ENCODE assay signal across 16 cellular contexts in genomic region chr7:144283716-144284115, GRCh38. TPM values are rescaled to one million over a fixed set of nuclear protein-coding genes. Genes with fewer than 3 reads are reported as not detected.
DNase-seq lines count a peak whose midpoint lies in the region; ATAC-seq, FAIRE-seq and TF ChIP-seq lines count a peak whose summit lies in the region.
"Not testable (repeated sequence)": the region's sequence is repeated elsewhere in the genome, so short reads cannot be mapped to it uniquely, and the experiment has no call there.
"Had no signal": no experiment of that assay in that cellular context is flagged by ENCODE, and none has a peak within 500 bp of the region (broad histone marks: within the 10 kb centered on the region; RNA-seq: fewer than 3 reads in every experiment).

No MANE protein-coding gene starts in this region.

- not testable (repeated sequence) for TF ChIP-seq CTCF in GM23338 (conservative IDR thresholded peaks at IDR 0.05; ENCODE audit: low read depth in 2 of 2); PC-3 (conservative IDR thresholded peaks at IDR 0.05; ENCODE audit: low read depth, low read length); GM12878 (IDR thresholded peaks at IDR 0.05 in 2 of 3, conservative IDR thresholded peaks at IDR 0.05 in 1 of 3; ENCODE audit: control insufficient read depth in 2 of 3, extremely low read depth in 1 of 3, insufficient read depth in 1 of 3, low read depth in 3 of 3, low read length in 3 of 3); foreskin keratinocyte (conservative IDR thresholded peaks at IDR 0.05); HepG2 (CRISPR knock-in tag; IDR thresholded peaks at IDR 0.05); upper lobe of right lung (IDR thresholded peaks at IDR 0.05)

- H3K4me1 Mint-ChIP-seq in GM23338, result not testable (repeated sequence)

- in situ Hi-C loops in GM12878 (cut with MboI); HepG2 (cut with HindIII; ENCODE audit: extremely low pct_ligation_motif_present, low pct_unique_long_range_greater_than_20kb): not testable (repeated sequence)

- not testable (repeated sequence) for FAIRE-seq in GM12878 (lab: Jason Lieb, UNC); HepG2 (lab: Jason Lieb, UNC)

- not testable (repeated sequence) for H3F3A ChIP-seq in GM23338 (replicated peaks; ENCODE audit: low read depth); PC-3 (ENCODE audit: low read length, unreplicated experiment)

- not testable (repeated sequence) for H3K9ac ChIP-seq in PC-3 (ENCODE audit: low read length); GM12878 (ENCODE audit: control insufficient read depth, insufficient read depth, low read length); HepG2 (ENCODE audit: insufficient read depth, low read depth, low read length)

- not testable (repeated sequence) for H3K36me3 ChIP-seq in GM23338 (ENCODE audit: insufficient read depth); PC-3 (ENCODE audit: low read depth, low read length); GM12878 (ENCODE audit: control insufficient read depth in 2 of 2, insufficient read depth in 2 of 2, low read length in 1 of 2); HepG2 (replicated peaks in 1 of 2; ENCODE audit: control insufficient read depth in 1 of 2, insufficient read depth in 2 of 2, low read length in 2 of 2); upper lobe of right lung

- POLR2A ChIA-PET in PC-3 (lab: Charles Lee; ENCODE audit: unreplicated experiment); GM12878 (lab: Charles Lee); HepG2 (lab: Yijun Ruan, JAX): not testable (repeated sequence)

- DNase-seq in GM23338 (ENCODE audit: low spot score); PC-3; GM12878 (ENCODE audit: low read depth, low spot score); foreskin keratinocyte; HepG2 (ENCODE audit: low spot score); sciatic nerve (ENCODE audit: low spot score); upper lobe of right lung: not testable (repeated sequence)

- not testable (repeated sequence) for H3K9me3 Mint-ChIP-seq in GM23338

- no CpG with 5 or more reads among the region's 6 CpGs for WGBS in GM12878 (ENCODE audit: insufficient coverage, insufficient replicate concordance, low lambda C conversion rate, missing lambda C conversion rate)
- WGBS in HepG2 (ENCODE audit: low lambda C conversion rate), result no CpG with 5 or more reads among the region's 6 CpGs

- RAD21 ChIA-PET in GM12878 (lab: Charles Lee; ENCODE audit: unreplicated experiment), result not testable (repeated sequence)

- H3K9me2 ChIP-seq in GM23338 (ENCODE audit: insufficient read depth); PC-3 (replicated peaks; ENCODE audit: low read length): not testable (repeated sequence)

- H3K79me2 ChIP-seq in GM23338 (replicated peaks; ENCODE audit: insufficient read depth); PC-3 (ENCODE audit: low read length); GM12878 (ENCODE audit: control insufficient read depth, insufficient read depth, low read length); HepG2 (ENCODE audit: insufficient read depth, low read length): not testable (repeated sequence)

- ATAC-seq in GM23338 (peak; percentile 79), PC-3 (peak; percentile 51), SK-N-SH treated with all-trans-retinoic acid at 6 μM for 48 hours (peak; percentile 33; the same call in 2 of the 3 replicates), GM12878 (peak; percentile 38), foreskin keratinocyte (peak; percentile 7), HepG2 (peak; percentile 81), sciatic nerve (peak; percentile 8), upper lobe of right lung (peak; percentile 9)

- not testable (repeated sequence) for H4K20me1 ChIP-seq in GM23338 (replicated peaks; ENCODE audit: insufficient read depth); PC-3 (ENCODE audit: low read length); GM12878 (ENCODE audit: control insufficient read depth, insufficient read depth); HepG2 (ENCODE audit: insufficient read depth, low read length)

- H2AFZ ChIP-seq in GM23338; PC-3 (ENCODE audit: low read length); GM12878 (ENCODE audit: control insufficient read depth, low read depth, low read length); HepG2 (ENCODE audit: low read length): not testable (repeated sequence)

- CTCF ChIA-PET in PC-3 (lab: Charles Lee); GM12878 (lab: Yijun Ruan, JAX); HepG2 (lab: Yijun Ruan, JAX; ENCODE audit: low intra/inter-chr PET ratio, low total read pairs): not testable (repeated sequence)

- SMC1A ChIA-PET in GM12878 (lab: Charles Lee; ENCODE audit: uncharacterized antibody, unreplicated experiment), result not testable (repeated sequence)

- not testable (repeated sequence) for H3K4me3 Mint-ChIP-seq in GM23338

- TF ChIP-seq POLR2A in GM12878 (IDR thresholded peaks at IDR 0.05; ENCODE audit: low read depth, low read length); HepG2 (IDR thresholded peaks at IDR 0.05; ENCODE audit: insufficient read depth in 1 of 2, low read depth in 2 of 2, low read length in 2 of 2): not testable (repeated sequence)

- not testable (repeated sequence) for H3K36me3 Mint-ChIP-seq in GM23338 (ENCODE audit: low read depth)

- not testable (repeated sequence) for BruUV-seq in PC-3 (replicated peaks; lab: Mats Ljungman, UMichigan); GM12878 (replicated peaks; lab: Mats Ljungman, UMichigan); HepG2 (replicated peaks; lab: Mats Ljungman, UMichigan)

- H3K4me3 ChIP-seq in GM23338; PC-3 (ENCODE audit: low read length); GM12878; HepG2 (replicated peaks in 1 of 3; ENCODE audit: insufficient read depth in 1 of 3, low read depth in 2 of 3, low read length in 3 of 3); upper lobe of right lung: not testable (repeated sequence)

- H3K27me3 Mint-ChIP-seq in GM23338 (ENCODE audit: insufficient read depth, low read depth, poor library complexity), result not testable (repeated sequence)

- TF ChIP-seq RAD21 in GM12878 (IDR thresholded peaks at IDR 0.05; ENCODE audit: insufficient read depth, low read depth, low read length); HepG2 (CRISPR knock-in tag; IDR thresholded peaks at IDR 0.05): not testable (repeated sequence)

- not testable (repeated sequence) for H3K27ac Mint-ChIP-seq in GM23338

- not testable (repeated sequence) for H3K27ac ChIP-seq in GM23338 (ENCODE audit: low read depth); PC-3 (ENCODE audit: low read length); GM12878 (ENCODE audit: control insufficient read depth, insufficient read depth); foreskin keratinocyte; HepG2 (ENCODE audit: extremely low read length, insufficient read depth, low read length); upper lobe of right lung

- not testable (repeated sequence) for H3K4me1 ChIP-seq in GM23338 (ENCODE audit: insufficient read depth); PC-3 (ENCODE audit: insufficient read depth, low read length); GM12878 (ENCODE audit: control insufficient read depth, insufficient read depth, low read length); foreskin keratinocyte; HepG2 (ENCODE audit: insufficient read depth, low read length); upper lobe of right lung

- not testable (repeated sequence) for H3K27me3 ChIP-seq in GM23338 (ENCODE audit: insufficient read depth); PC-3 (ENCODE audit: low read length); GM12878 (replicated peaks in 1 of 2; ENCODE audit: control insufficient read depth in 2 of 2, insufficient read depth in 2 of 2, low read length in 1 of 2); foreskin keratinocyte; HepG2 (ENCODE audit: control insufficient read depth in 1 of 2, insufficient read depth in 2 of 2, low read length in 2 of 2); upper lobe of right lung

- H3K4me2 ChIP-seq in GM23338; PC-3 (ENCODE audit: low read length); GM12878 (ENCODE audit: control insufficient read depth, insufficient read depth); HepG2 (ENCODE audit: low read depth, low read length): not testable (repeated sequence)

- not testable (repeated sequence) for H3K9me3 ChIP-seq in PC-3 (ENCODE audit: low read length); GM12878 (replicated peaks; ENCODE audit: control insufficient read depth, insufficient read depth, low read length); HepG2 (ENCODE audit: low read length); upper lobe of right lung

- intact Hi-C loops in PC-3 (cut with micrococcal nuclease); GM12878 (cut with micrococcal nuclease; ENCODE audit: unreplicated experiment); HepG2 (cut with micrococcal nuclease; ENCODE audit: unreplicated experiment); sciatic nerve (cut with DNase I); upper lobe of right lung (cut with DNase I): not testable (repeated sequence)

- not testable (repeated sequence) for TF ChIP-seq EP300 in GM12878 (IDR thresholded peaks at IDR 0.05; ENCODE audit: borderline replicate concordance in 1 of 2, control insufficient read depth in 1 of 2, low read depth in 2 of 2, low read length in 2 of 2); HepG2 (IDR thresholded peaks at IDR 0.05; ENCODE audit: low read depth in 2 of 2, low read length in 2 of 2); HepG2 (CRISPR knock-in tag; IDR thresholded peaks at IDR 0.05; ENCODE audit: borderline replicate concordance)

RNA-seq across cellular contexts. Expression of gene CTAGE8, which starts 14.6 kb away (rescaled TPM):
- total RNA-seq in GM23338 (2014; rRNA removed; shearing (Covaris generic)), result 0.52 and 1.4 TPM in 2 replicates
- polyA plus RNA-seq in GM23338 (2016; fragmentation: Nextera tagmentation; extraction: Ambion mirVana) (1.3 and 3.1 TPM in 2 replicates), GM12878 (2011; rRNA removed) (0.69 and 1.4 TPM in 2 replicates), GM12878 (2014; fragmentation: Illumina TruSeq; extraction: Trizol) (1.1 and 1.5 TPM in 2 replicates), GM12878 (2014; fragmentation: Nextera tagmentation; extraction: Ambion mirVana) (under 1 TPM; 0.39 to 0.64 TPM), GM12878 (2014; rRNA removed) (0.34 and 1.1 TPM in 2 replicates), GM12878 (2016; fragmentation: Nextera tagmentation; extraction: Ambion mirVana) (under 1 TPM; 0.09 to 0.38 TPM), foreskin keratinocyte (2.1 and 3.3 TPM in 2 replicates), HepG2 (2011; rRNA removed) (not detected in 2 replicates)
- total RNA-seq in PC-3 (2014; rRNA removed) (0.69 and 1.2 TPM in 2 replicates), GM12878 (2014; rRNA removed) (0.44 and 0.62 TPM in 2 replicates), GM12878 (2014; rRNA removed; fragmentation: Illumina TruSeq; extraction: Trizol) (1.1 and 1.4 TPM in 2 replicates), GM12878 (2021) (0.67 and 1.4 TPM in 2 replicates), foreskin keratinocyte (4.7 and 5.1 TPM in 2 replicates), HepG2 (2016; rRNA removed; fragmentation: Illumina TruSeq; extraction: Trizol) (not detected in 2 replicates), sciatic nerve (1.2 TPM), upper lobe of right lung (4.9 TPM)
- 4.9 and 5.1 TPM in 2 replicates for total RNA-seq in GM12878 (2013; cell fraction: nucleolus; rRNA removed)
- polyA plus RNA-seq in GM12878 (2011; ENCODE audit: low read depth), result 0.30 TPM
- polyA plus RNA-seq in GM12878 (2011; cell fraction: cytosol; rRNA removed), result 0.30 and 0.40 TPM in 2 replicates
- 2.5 and 2.9 TPM in 2 replicates for polyA plus RNA-seq in GM12878 (2011; cell fraction: nucleus; rRNA removed)
- polyA plus RNA-seq in GM12878 (2012), result 0.41 and 0.81 TPM in 2 replicates
- polyA minus RNA-seq in GM12878 (2011; rRNA and poly(A)+ RNA removed), result 0.67 TPM in 1 of 2 replicates, not detected in the other
- polyA minus RNA-seq in GM12878 (2011; cell fraction: cytosol; rRNA and poly(A)+ RNA removed), result not detected in 2 replicates
- 0.73 and 0.96 TPM in 2 replicates for polyA minus RNA-seq in GM12878 (2011; cell fraction: nucleus; rRNA and poly(A)+ RNA removed)
- total RNA-seq in HepG2 (2016; cell fraction: cytosol; rRNA removed; fragmentation: Illumina TruSeq; extraction: Trizol; ENCODE audit: low read depth), result not detected in 2 replicates
- not detected in 2 replicates for total RNA-seq in HepG2 (2016; cell fraction: insoluble cytoplasmic fraction; rRNA removed; fragmentation: Illumina TruSeq; extraction: Trizol)
- not detected in 2 replicates for total RNA-seq in HepG2 (2016; cell fraction: membrane; rRNA removed; fragmentation: Illumina TruSeq; extraction: Trizol)
- total RNA-seq in HepG2 (2016; cell fraction: nucleus; rRNA removed; fragmentation: Illumina TruSeq; extraction: Trizol), result not detected in 2 replicates
- polyA plus RNA-seq in HepG2 (2011; cell fraction: cytosol; rRNA removed), result not detected in 2 replicates
- polyA plus RNA-seq in HepG2 (2011; cell fraction: nucleus; rRNA removed), result not detected in 2 replicates
- polyA plus RNA-seq in HepG2 (2012), result not detected in 2 replicates
- not detected in 2 replicates for polyA plus RNA-seq in HepG2 (2016; cell fraction: cytosol; fragmentation: Illumina TruSeq; extraction: Trizol; ENCODE audit: low read depth)
- not detected in 2 replicates for polyA plus RNA-seq in HepG2 (2016; cell fraction: insoluble cytoplasmic fraction; fragmentation: Illumina TruSeq; extraction: Trizol; ENCODE audit: low read depth)
- not detected in 2 replicates for polyA plus RNA-seq in HepG2 (2016; cell fraction: membrane; fragmentation: Illumina TruSeq; extraction: Trizol; ENCODE audit: low read depth)
- not detected in 2 replicates for polyA plus RNA-seq in HepG2 (2016; cell fraction: nucleus; fragmentation: Illumina TruSeq; extraction: Trizol; ENCODE audit: insufficient read depth, low read depth)
- polyA minus RNA-seq in HepG2 (2011; rRNA and poly(A)+ RNA removed; ENCODE audit: low replicate concordance), result 0.47 TPM in 1 of 2 replicates, not detected in the other
- polyA minus RNA-seq in HepG2 (2011; cell fraction: cytosol; rRNA and poly(A)+ RNA removed), result not detected in 2 replicates
- polyA minus RNA-seq in HepG2 (2011; cell fraction: nucleus; rRNA and poly(A)+ RNA removed), result not detected in 2 replicates
- total RNA-seq: A172 had no signal

RNA-seq across cellular contexts. Expression of gene OR2A7, which starts 19.1 kb away (rescaled TPM):
- 1.6 and 2.2 TPM in 2 replicates for total RNA-seq in GM23338 (2014; rRNA removed; shearing (Covaris generic))
- polyA plus RNA-seq in GM23338 (2016; fragmentation: Nextera tagmentation; extraction: Ambion mirVana) (1.7 and 3.2 TPM in 2 replicates), GM12878 (2011; rRNA removed) (0.84 and 1.1 TPM in 2 replicates), GM12878 (2014; fragmentation: Illumina TruSeq; extraction: Trizol) (2.0 and 2.3 TPM in 2 replicates), GM12878 (2014; fragmentation: Nextera tagmentation; extraction: Ambion mirVana) (under 1 TPM; 0.37 to 0.55 TPM), GM12878 (2014; rRNA removed) (0.76 and 0.95 TPM in 2 replicates), GM12878 (2016; fragmentation: Nextera tagmentation; extraction: Ambion mirVana) (under 1 TPM; 0.34 to 0.72 TPM), foreskin keratinocyte (1.0 and 2.5 TPM in 2 replicates), HepG2 (2011; rRNA removed) (not detected in 2 replicates)
- total RNA-seq in PC-3 (2014; rRNA removed) (0.69 TPM in 2 replicates), GM12878 (2014; rRNA removed) (0.96 and 1.7 TPM in 2 replicates), GM12878 (2014; rRNA removed; fragmentation: Illumina TruSeq; extraction: Trizol) (0.94 and 1.2 TPM in 2 replicates), GM12878 (2021) (1.5 and 2.3 TPM in 2 replicates), foreskin keratinocyte (3.3 and 11.6 TPM in 2 replicates), HepG2 (2016; rRNA removed; fragmentation: Illumina TruSeq; extraction: Trizol) (not detected in 2 replicates), sciatic nerve (3.7 TPM), upper lobe of right lung (13.9 TPM)
- total RNA-seq in GM12878 (2013; cell fraction: nucleolus; rRNA removed), result 8.9 and 12.6 TPM in 2 replicates
- 0.28 TPM for polyA plus RNA-seq in GM12878 (2011; ENCODE audit: low read depth)
- 0.49 and 0.62 TPM in 2 replicates for polyA plus RNA-seq in GM12878 (2011; cell fraction: cytosol; rRNA removed)
- 2.0 and 2.7 TPM in 2 replicates for polyA plus RNA-seq in GM12878 (2011; cell fraction: nucleus; rRNA removed)
- polyA plus RNA-seq in GM12878 (2012), result 0.47 and 0.53 TPM in 2 replicates
- polyA minus RNA-seq in GM12878 (2011; rRNA and poly(A)+ RNA removed), result 1.6 and 2.3 TPM in 2 replicates
- polyA minus RNA-seq in GM12878 (2011; cell fraction: cytosol; rRNA and poly(A)+ RNA removed), result not detected in 2 replicates
- 0.38 and 0.85 TPM in 2 replicates for polyA minus RNA-seq in GM12878 (2011; cell fraction: nucleus; rRNA and poly(A)+ RNA removed)
- not detected in 2 replicates for total RNA-seq in HepG2 (2016; cell fraction: cytosol; rRNA removed; fragmentation: Illumina TruSeq; extraction: Trizol; ENCODE audit: low read depth)
- not detected in 2 replicates for total RNA-seq in HepG2 (2016; cell fraction: insoluble cytoplasmic fraction; rRNA removed; fragmentation: Illumina TruSeq; extraction: Trizol)
- not detected in 2 replicates for total RNA-seq in HepG2 (2016; cell fraction: membrane; rRNA removed; fragmentation: Illumina TruSeq; extraction: Trizol)
- total RNA-seq in HepG2 (2016; cell fraction: nucleus; rRNA removed; fragmentation: Illumina TruSeq; extraction: Trizol), result not detected in 2 replicates
- polyA plus RNA-seq in HepG2 (2011; cell fraction: cytosol; rRNA removed), result not detected in 2 replicates
- not detected in 2 replicates for polyA plus RNA-seq in HepG2 (2011; cell fraction: nucleus; rRNA removed)
- 0.27 TPM in 1 of 2 replicates, not detected in the other for polyA plus RNA-seq in HepG2 (2012)
- not detected in 2 replicates for polyA plus RNA-seq in HepG2 (2016; cell fraction: cytosol; fragmentation: Illumina TruSeq; extraction: Trizol; ENCODE audit: low read depth)
- not detected in 2 replicates for polyA plus RNA-seq in HepG2 (2016; cell fraction: insoluble cytoplasmic fraction; fragmentation: Illumina TruSeq; extraction: Trizol; ENCODE audit: low read depth)
- not detected in 2 replicates for polyA plus RNA-seq in HepG2 (2016; cell fraction: membrane; fragmentation: Illumina TruSeq; extraction: Trizol; ENCODE audit: low read depth)
- not detected in 2 replicates for polyA plus RNA-seq in HepG2 (2016; cell fraction: nucleus; fragmentation: Illumina TruSeq; extraction: Trizol; ENCODE audit: insufficient read depth, low read depth)
- 0.26 and 7.0 TPM in 2 replicates for polyA minus RNA-seq in HepG2 (2011; rRNA and poly(A)+ RNA removed; ENCODE audit: low replicate concordance)
- polyA minus RNA-seq in HepG2 (2011; cell fraction: cytosol; rRNA and poly(A)+ RNA removed), result not detected in 2 replicates
- not detected in 2 replicates for polyA minus RNA-seq in HepG2 (2011; cell fraction: nucleus; rRNA and poly(A)+ RNA removed)
- total RNA-seq: A172 had no signal
- polyA plus RNA-seq: A549 had no signal

RNA-seq across cellular contexts. Expression of gene OR2A1, which starts 28.5 kb away (rescaled TPM):
- total RNA-seq in GM23338 (2014; rRNA removed; shearing (Covaris generic)), result 0.10 TPM in 1 of 2 replicates, not detected in the other
- polyA plus RNA-seq in GM23338 (2016; fragmentation: Nextera tagmentation; extraction: Ambion mirVana), result 1.2 and 1.6 TPM in 2 replicates
- total RNA-seq in PC-3 (2014; rRNA removed), result 0.40 TPM in 1 of 2 replicates, not detected in the other
- total RNA-seq in GM12878 (2013; cell fraction: nucleolus; rRNA removed), result 0.22 TPM in 1 of 2 replicates, not detected in the other
- 0.11 TPM in 1 of 2 replicates, not detected in the other for total RNA-seq in GM12878 (2014; rRNA removed)
- total RNA-seq in GM12878 (2014; rRNA removed; fragmentation: Illumina TruSeq; extraction: Trizol), result 0.04 TPM in 1 of 2 replicates, not detected in the other
- total RNA-seq in GM12878 (2021), result not detected in 2 replicates
- polyA plus RNA-seq in GM12878 (2011; ENCODE audit: low read depth), result 0.16 TPM
- polyA plus RNA-seq in GM12878 (2011; rRNA removed), result not detected in 2 replicates
- polyA plus RNA-seq in GM12878 (2011; cell fraction: cytosol; rRNA removed), result not detected in 2 replicates
- not detected in 2 replicates for polyA plus RNA-seq in GM12878 (2011; cell fraction: nucleus; rRNA removed)
- 0.20 and 0.25 TPM in 2 replicates for polyA plus RNA-seq in GM12878 (2012)
- 0.04 TPM in 1 of 2 replicates, not detected in the other for polyA plus RNA-seq in GM12878 (2014; fragmentation: Illumina TruSeq; extraction: Trizol)
- polyA plus RNA-seq in GM12878 (2014; fragmentation: Nextera tagmentation; extraction: Ambion mirVana), result under 1 TPM; 0.05 to 0.10 TPM
- polyA plus RNA-seq in GM12878 (2014; rRNA removed), result 0.06 and 0.44 TPM in 2 replicates
- polyA plus RNA-seq in GM12878 (2016; fragmentation: Nextera tagmentation; extraction: Ambion mirVana), result under 1 TPM; 0.05 to 0.24 TPM
- not detected in 2 replicates for polyA minus RNA-seq in GM12878 (2011; rRNA and poly(A)+ RNA removed)
- not detected in 2 replicates for polyA minus RNA-seq in GM12878 (2011; cell fraction: cytosol; rRNA and poly(A)+ RNA removed)
- polyA minus RNA-seq in GM12878 (2011; cell fraction: nucleus; rRNA and poly(A)+ RNA removed), result 0.10 TPM in 1 of 2 replicates, not detected in the other
- total RNA-seq in foreskin keratinocyte, result not detected in 2 replicates
- polyA plus RNA-seq in foreskin keratinocyte, result not detected in 2 replicates
- total RNA-seq in HepG2 (2016; rRNA removed; fragmentation: Illumina TruSeq; extraction: Trizol), result not detected in 2 replicates
- total RNA-seq in HepG2 (2016; cell fraction: cytosol; rRNA removed; fragmentation: Illumina TruSeq; extraction: Trizol; ENCODE audit: low read depth), result not detected in 2 replicates
- not detected in 2 replicates for total RNA-seq in HepG2 (2016; cell fraction: insoluble cytoplasmic fraction; rRNA removed; fragmentation: Illumina TruSeq; extraction: Trizol)
- not detected in 2 replicates for total RNA-seq in HepG2 (2016; cell fraction: membrane; rRNA removed; fragmentation: Illumina TruSeq; extraction: Trizol)
- not detected in 2 replicates for total RNA-seq in HepG2 (2016; cell fraction: nucleus; rRNA removed; fragmentation: Illumina TruSeq; extraction: Trizol)
- not detected in 2 replicates for polyA plus RNA-seq in HepG2 (2011; rRNA removed)
- polyA plus RNA-seq in HepG2 (2011; cell fraction: cytosol; rRNA removed), result not detected in 2 replicates
- polyA plus RNA-seq in HepG2 (2011; cell fraction: nucleus; rRNA removed), result not detected in 2 replicates
- polyA plus RNA-seq in HepG2 (2012), result not detected in 2 replicates
- polyA plus RNA-seq in HepG2 (2016; cell fraction: cytosol; fragmentation: Illumina TruSeq; extraction: Trizol; ENCODE audit: low read depth), result not detected in 2 replicates
- polyA plus RNA-seq in HepG2 (2016; cell fraction: insoluble cytoplasmic fraction; fragmentation: Illumina TruSeq; extraction: Trizol; ENCODE audit: low read depth), result not detected in 2 replicates
- polyA plus RNA-seq in HepG2 (2016; cell fraction: membrane; fragmentation: Illumina TruSeq; extraction: Trizol; ENCODE audit: low read depth), result not detected in 2 replicates
- polyA plus RNA-seq in HepG2 (2016; cell fraction: nucleus; fragmentation: Illumina TruSeq; extraction: Trizol; ENCODE audit: insufficient read depth, low read depth), result not detected in 2 replicates
- not detected in 2 replicates for polyA minus RNA-seq in HepG2 (2011; rRNA and poly(A)+ RNA removed; ENCODE audit: low replicate concordance)
- not detected in 2 replicates for polyA minus RNA-seq in HepG2 (2011; cell fraction: cytosol; rRNA and poly(A)+ RNA removed)
- polyA minus RNA-seq in HepG2 (2011; cell fraction: nucleus; rRNA and poly(A)+ RNA removed), result not detected in 2 replicates
- 0.22 TPM for total RNA-seq in sciatic nerve
- total RNA-seq in upper lobe of right lung, result not detected
- total RNA-seq: A172; B cell; Caco-2; Calu3; CD8-positive, alpha-beta T cell had no signal
- polyA plus RNA-seq: A549 had no signal

RNA-seq across cellular contexts. Expression of gene OR2A42, which starts 44.3 kb away (rescaled TPM):
- 0.27 and 0.28 TPM in 2 replicates for total RNA-seq in GM23338 (2014; rRNA removed; shearing (Covaris generic))
- polyA plus RNA-seq in GM23338 (2016; fragmentation: Nextera tagmentation; extraction: Ambion mirVana), result 1.8 and 2.1 TPM in 2 replicates
- total RNA-seq in PC-3 (2014; rRNA removed), result 0.40 TPM in 1 of 2 replicates, not detected in the other
- total RNA-seq in GM12878 (2013; cell fraction: nucleolus; rRNA removed), result 0.06 and 0.12 TPM in 2 replicates
- total RNA-seq in GM12878 (2014; rRNA removed), result under 0.01 TPM in 1 of 2 replicates, not detected in the other
- 0.05 TPM in 1 of 2 replicates, not detected in the other for total RNA-seq in GM12878 (2014; rRNA removed; fragmentation: Illumina TruSeq; extraction: Trizol)
- total RNA-seq in GM12878 (2021), result not detected in 2 replicates
- not detected for polyA plus RNA-seq in GM12878 (2011; ENCODE audit: low read depth)
- polyA plus RNA-seq in GM12878 (2011; rRNA removed), result not detected in 2 replicates
- not detected in 2 replicates for polyA plus RNA-seq in GM12878 (2011; cell fraction: cytosol; rRNA removed)
- not detected in 2 replicates for polyA plus RNA-seq in GM12878 (2011; cell fraction: nucleus; rRNA removed)
- 0.13 and 0.14 TPM in 2 replicates for polyA plus RNA-seq in GM12878 (2012)
- 0.04 TPM in 1 of 2 replicates, not detected in the other for polyA plus RNA-seq in GM12878 (2014; fragmentation: Illumina TruSeq; extraction: Trizol)
- under 1 TPM; 0.02 to 0.06 TPM for polyA plus RNA-seq in GM12878 (2014; fragmentation: Nextera tagmentation; extraction: Ambion mirVana)
- not detected in 2 replicates for polyA plus RNA-seq in GM12878 (2014; rRNA removed)
- under 1 TPM; 0.32 to 0.42 TPM for polyA plus RNA-seq in GM12878 (2016; fragmentation: Nextera tagmentation; extraction: Ambion mirVana)
- polyA minus RNA-seq in GM12878 (2011; rRNA and poly(A)+ RNA removed), result not detected in 2 replicates
- not detected in 2 replicates for polyA minus RNA-seq in GM12878 (2011; cell fraction: cytosol; rRNA and poly(A)+ RNA removed)
- not detected in 2 replicates for polyA minus RNA-seq in GM12878 (2011; cell fraction: nucleus; rRNA and poly(A)+ RNA removed)
- total RNA-seq in foreskin keratinocyte, result not detected in 2 replicates
- polyA plus RNA-seq in foreskin keratinocyte, result not detected in 2 replicates
- total RNA-seq in HepG2 (2016; rRNA removed; fragmentation: Illumina TruSeq; extraction: Trizol), result not detected in 2 replicates
- not detected in 2 replicates for total RNA-seq in HepG2 (2016; cell fraction: cytosol; rRNA removed; fragmentation: Illumina TruSeq; extraction: Trizol; ENCODE audit: low read depth)
- not detected in 2 replicates for total RNA-seq in HepG2 (2016; cell fraction: insoluble cytoplasmic fraction; rRNA removed; fragmentation: Illumina TruSeq; extraction: Trizol)
- not detected in 2 replicates for total RNA-seq in HepG2 (2016; cell fraction: membrane; rRNA removed; fragmentation: Illumina TruSeq; extraction: Trizol)
- total RNA-seq in HepG2 (2016; cell fraction: nucleus; rRNA removed; fragmentation: Illumina TruSeq; extraction: Trizol), result not detected in 2 replicates
- not detected in 2 replicates for polyA plus RNA-seq in HepG2 (2011; rRNA removed)
- not detected in 2 replicates for polyA plus RNA-seq in HepG2 (2011; cell fraction: cytosol; rRNA removed)
- not detected in 2 replicates for polyA plus RNA-seq in HepG2 (2011; cell fraction: nucleus; rRNA removed)
- polyA plus RNA-seq in HepG2 (2012), result not detected in 2 replicates
- not detected in 2 replicates for polyA plus RNA-seq in HepG2 (2016; cell fraction: cytosol; fragmentation: Illumina TruSeq; extraction: Trizol; ENCODE audit: low read depth)
- not detected in 2 replicates for polyA plus RNA-seq in HepG2 (2016; cell fraction: insoluble cytoplasmic fraction; fragmentation: Illumina TruSeq; extraction: Trizol; ENCODE audit: low read depth)
- not detected in 2 replicates for polyA plus RNA-seq in HepG2 (2016; cell fraction: membrane; fragmentation: Illumina TruSeq; extraction: Trizol; ENCODE audit: low read depth)
- not detected in 2 replicates for polyA plus RNA-seq in HepG2 (2016; cell fraction: nucleus; fragmentation: Illumina TruSeq; extraction: Trizol; ENCODE audit: insufficient read depth, low read depth)
- polyA minus RNA-seq in HepG2 (2011; rRNA and poly(A)+ RNA removed; ENCODE audit: low replicate concordance), result not detected in 2 replicates
- polyA minus RNA-seq in HepG2 (2011; cell fraction: cytosol; rRNA and poly(A)+ RNA removed), result not detected in 2 replicates
- not detected in 2 replicates for polyA minus RNA-seq in HepG2 (2011; cell fraction: nucleus; rRNA and poly(A)+ RNA removed)
- 0.27 TPM for total RNA-seq in sciatic nerve
- total RNA-seq in upper lobe of right lung, result not detected
- total RNA-seq: A172; Caco-2; Calu3; CD4-positive, alpha-beta T cell; CD8-positive, alpha-beta T cell had no signal
- polyA plus RNA-seq: A549, BJ had no signal

Comparison
In these comparisons a context has a peak if more than half of its experiments do, and no peak if none do; other contexts are left out.
1. ATAC-seq: peak in every context shown above with its lines; median percentile 81 in HepG2; 79 in GM23338; 51 in PC-3; 38 in GM12878; 33 in SK-N-SH treated with all-trans-retinoic acid at 6 μM for 48 hours; 9 in upper lobe of right lung; 8 in sciatic nerve; 7 in foreskin keratinocyte.